8 cellular contexts compared by ENCODE assay signal in the genomic region with DNA sequence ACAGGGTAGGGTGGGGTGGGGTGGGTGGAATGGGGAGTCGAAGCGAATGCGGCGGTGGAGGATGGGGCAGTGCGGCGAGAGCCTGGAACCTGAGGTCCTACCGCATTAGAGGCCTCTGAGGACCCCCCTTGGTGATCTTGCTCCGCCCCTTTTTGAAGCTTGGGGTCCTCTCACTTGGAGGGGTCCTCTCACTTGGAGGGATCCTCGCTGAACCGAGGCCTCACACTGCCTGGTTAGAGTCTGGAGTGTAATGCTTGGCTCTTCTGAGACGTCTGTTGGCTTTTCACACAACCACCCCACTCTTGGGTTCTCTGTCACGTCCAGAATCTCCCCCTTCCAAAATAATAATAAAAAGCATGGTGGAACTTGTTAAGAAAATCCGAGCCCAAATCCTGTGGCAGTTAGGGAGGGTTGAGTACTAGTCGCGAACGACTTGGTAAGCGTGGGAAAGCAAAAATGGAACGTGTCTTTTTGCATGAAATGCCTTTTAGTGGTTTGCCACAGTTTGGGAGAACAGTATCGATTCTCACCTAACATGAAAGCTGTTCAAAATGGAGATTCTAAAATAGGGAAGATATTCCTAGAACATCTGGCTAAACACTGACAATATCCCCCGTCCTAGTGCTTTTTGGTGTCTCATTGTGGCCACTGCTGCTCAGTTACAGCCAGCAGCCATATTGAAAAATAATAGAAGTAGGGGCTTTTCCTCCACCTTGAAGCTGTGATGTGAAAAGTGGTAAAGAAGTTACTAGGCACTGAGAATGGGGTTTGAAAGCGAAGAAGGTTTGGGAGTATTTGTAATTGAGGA. TPM values are rescaled to one million over a fixed set of nuclear protein-coding genes. Genes with fewer than 3 reads are reported as not detected.
DNase-seq lines count a peak whose midpoint lies in the region; ATAC-seq and TF ChIP-seq lines count a peak whose summit lies in the region.

No MANE protein-coding gene starts in this region.

- 5 to 7% (median 6%) methylated on average over 19 to 21 of the region's 21 CpGs for WGBS in heart left ventricle, 4 donors

- no peak for DNase-seq in heart left ventricle
- DNase-seq in Right ventricle myocardium superior = no peak
- DNase-seq in SK-MEL-5 (ENCODE audit: low read depth, low spot score) = peak; percentile 13
- peak; percentile 19 for DNase-seq in fibroblast of peridontal ligament (ENCODE audit: extremely low read depth)
- no peak for DNase-seq in sciatic nerve (ENCODE audit: low spot score)
- no peak for DNase-seq in retina
- DNase-seq in RPMI8226 = no peak

- in situ Hi-C loops in SK-MEL-5 (cut with HindIII; ENCODE audit: low pct_unique_long_range_greater_than_20kb, low sequenced_read_pairs) = no loop called here

- H3K27ac ChIP-seq in heart left ventricle = peak overlapping the region; percentile 81 to 99 (median 95)

- no peak for TF ChIP-seq POLR2A in heart left ventricle (IDR thresholded peaks at IDR 0.05)

- H3K9me3 ChIP-seq in heart left ventricle = no peaks in the 10 kb centered on the region

- no peaks in the 10 kb centered on the region for H3K27me3 ChIP-seq in heart left ventricle

- ATAC-seq in heart left ventricle (peak in 2 of 4 donors; percentile 0), Right ventricle myocardium superior (ENCODE audit: poor library complexity) (no peak), sciatic nerve (peak; percentile 2), HG02970 (IDR thresholded peaks at IDR 0.05; ENCODE audit: low FRiP score, unreplicated experiment) (no peak)

- H3K4me3 ChIP-seq in heart left ventricle = peak overlapping the region; percentile 56 to 96 (median 84)

- intact Hi-C loops in heart left ventricle (cut with DNase I) = loop anchor here (1.0 to 5.0 kb wide), 6 partner anchors 69 to 140 kb away; partner anchors contain the start of gene EP300 (in 1 of the 10)
- intact Hi-C loops in Right ventricle myocardium superior (cut with DNase I) = loop anchor here (2.0 to 5.0 kb wide), 2 partner anchors 70 to 139 kb away; no protein-coding TSS in a partner anchor
- intact Hi-C loops in sciatic nerve (cut with DNase I) = no loop called here

- peaks cover 0 to 40% (median 35%) of the 10 kb centered on the region in 9 donors for H3K36me3 ChIP-seq in heart left ventricle

- TF ChIP-seq CTCF in heart left ventricle (IDR thresholded peaks at IDR 0.05) = no peak

- H3K4me1 ChIP-seq in heart left ventricle = peaks cover 0 to 37% (median 25%) of the 10 kb centered on the region in 12 donors

RNA-seq across cellular contexts. Expression of gene RBX1, which starts 0.8 kb away (rescaled TPM):
- total RNA-seq in heart left ventricle = 10 to 100 TPM; 44.1 to 76.2 (median 59.9) TPM
- polyA plus RNA-seq in heart left ventricle = 100 to 1,000 TPM; 102 to 119 TPM
- total RNA-seq in Right ventricle myocardium superior = 65.7 TPM
- total RNA-seq in SK-MEL-5 (2014; rRNA removed; shearing (Covaris generic)) = 75.5 and 93.9 TPM in 2 replicates
- polyA plus RNA-seq in SK-MEL-5 (2015; cell fraction: cytosol; rRNA removed) = 39.0 and 69.3 TPM in 2 replicates
- polyA plus RNA-seq in SK-MEL-5 (2015; cell fraction: nucleus; rRNA removed) = 27.5 and 31.9 TPM in 2 replicates
- total RNA-seq in sciatic nerve = 52.0 TPM

Comparison
In these comparisons a context has a peak if more than half of its experiments do, and no peak if none do; other contexts are left out.
1. DNase-seq: peak in SK-MEL-5 (single experiment) and fibroblast of peridontal ligament (single experiment); none in heart left ventricle (0 of 5), Right ventricle myocardium superior (single experiment), sciatic nerve (single experiment), retina (single experiment) and RPMI8226 (single experiment).